11 cellular contexts compared by ENCODE assay signal in the genomic region with DNA sequence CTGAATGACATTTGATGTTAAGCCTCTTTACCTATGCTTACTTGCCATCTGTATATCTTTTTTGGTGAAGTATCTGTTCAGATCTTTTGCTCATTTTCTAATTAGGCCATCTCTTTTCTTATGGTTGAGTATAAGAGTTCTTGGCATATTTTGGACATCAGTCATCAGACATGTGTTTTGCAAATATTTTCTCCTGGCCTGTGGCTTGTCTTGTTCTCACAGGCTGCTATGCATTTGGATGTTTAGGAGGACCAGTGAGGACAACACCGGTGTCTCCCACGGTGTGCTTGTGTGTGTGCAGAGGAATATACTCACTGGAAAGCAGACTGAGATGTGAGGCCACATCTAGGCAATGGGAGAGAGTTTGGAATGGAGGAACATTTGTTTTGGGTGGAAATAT.
DNase-seq lines count a peak whose midpoint lies in the region; ATAC-seq, FAIRE-seq and TF ChIP-seq lines count a peak whose summit lies in the region.
"Had no signal": no experiment of that assay in that cellular context is flagged by ENCODE, and none has a peak within 500 bp of the region (broad histone marks: within the 10 kb centered on the region; RNA-seq: fewer than 3 reads in every experiment).

No MANE protein-coding gene starts in this region.

- no peak for ATAC-seq in naive thymus-derived CD8-positive, alpha-beta T cell
- ATAC-seq in GM19455 (IDR thresholded peaks at IDR 0.05; ENCODE audit: unreplicated experiment): no peak

- H3K27me3 ChIP-seq in CD4-positive, alpha-beta memory T cell (ENCODE audit: insufficient read depth, low read length): no peaks in the 10 kb centered on the region
- H3K27me3 ChIP-seq in bronchial epithelial cell (ENCODE audit: control insufficient read depth, insufficient read depth, low read length): no peaks in the 10 kb centered on the region

- POLR2A ChIA-PET in CD4-positive, alpha-beta memory T cell (lab: Charles Lee; ENCODE audit: partially characterized antibody): interaction anchor here (1.4 to 1.6 kb wide), 2 partner anchors 18 to 37 kb away, joined by 7 to 11 read pairs; no protein-coding TSS in a partner anchor
- POLR2A ChIA-PET in naive thymus-derived CD8-positive, alpha-beta T cell (lab: Charles Lee): interaction anchor here (1.2 to 2.4 kb wide), 3 partner anchors 18 to 88 kb away, joined by 3 to 16 read pairs (median 7); a partner anchor contains a TSS

- H3K36me3 ChIP-seq in CD4-positive, alpha-beta memory T cell (ENCODE audit: insufficient read depth, low read length): no peaks in the 10 kb centered on the region
- no peaks in the 10 kb centered on the region for H3K36me3 ChIP-seq in bronchial epithelial cell (ENCODE audit: control insufficient read depth, insufficient read depth, low read length)

- H3K4me3 ChIP-seq in CD4-positive, alpha-beta memory T cell (ENCODE audit: low read length in 2 of 2): no peak overlapping the region
- H3K4me3 ChIP-seq in bronchial epithelial cell (ENCODE audit: low read depth, low read length): no peak overlapping the region

- CTCF ChIA-PET in CD4-positive, alpha-beta memory T cell (lab: Charles Lee; ENCODE audit: partially characterized antibody): interaction anchor here (0.9 to 9.7 kb wide), 4 partner anchors 10 to 88 kb away, joined by 3 to 73 read pairs (median 8); no protein-coding TSS in a partner anchor

- H3K4me3 Mint-ChIP-seq in CD4-positive, alpha-beta memory T cell: peak overlapping the region in 5 of 8 donors; percentile 3 to 69 (median 52)
- H3K4me3 Mint-ChIP-seq in naive thymus-derived CD8-positive, alpha-beta T cell: peak overlapping the region in 9 of 10 donors; percentile 39 to 70 (median 62)

- peak overlapping the region; percentile 64 to 85 (median 72) for H3K27ac Mint-ChIP-seq in CD4-positive, alpha-beta memory T cell
- peak overlapping the region; percentile 45 to 92 (median 82) for H3K27ac Mint-ChIP-seq in naive thymus-derived CD8-positive, alpha-beta T cell

- H3K27me3 Mint-ChIP-seq in CD4-positive, alpha-beta memory T cell: no peaks in the 10 kb centered on the region
- no peaks in the 10 kb centered on the region for H3K27me3 Mint-ChIP-seq in naive thymus-derived CD8-positive, alpha-beta T cell

- H3K9me3 Mint-ChIP-seq in CD4-positive, alpha-beta memory T cell: peaks cover 0 to 2% (median 0%) of the 10 kb centered on the region in 8 donors
- H3K9me3 Mint-ChIP-seq in naive thymus-derived CD8-positive, alpha-beta T cell: no peaks in the 10 kb centered on the region

- no peak for FAIRE-seq in bronchial epithelial cell (lab: Jason Lieb, UNC)
- FAIRE-seq: G401.6, HepG2 had no signal

- H3K27ac ChIP-seq in CD4-positive, alpha-beta memory T cell (ENCODE audit: low read depth, low read length): no peak overlapping the region

- peaks cover 34% of the 10 kb centered on the region for H3K4me1 ChIP-seq in CD4-positive, alpha-beta memory T cell (ENCODE audit: insufficient read depth, low read length)

- peaks cover 33 to 39% (median 37%) of the 10 kb centered on the region in 4 donors for H3K4me1 Mint-ChIP-seq in CD4-positive, alpha-beta memory T cell
- peaks cover 22 to 69% (median 42%) of the 10 kb centered on the region in 4 donors for H3K4me1 Mint-ChIP-seq in naive thymus-derived CD8-positive, alpha-beta T cell

- no peaks in the 10 kb centered on the region for H3K9me3 ChIP-seq in CD4-positive, alpha-beta memory T cell (ENCODE audit: control insufficient read depth in 1 of 2, low read length in 2 of 2)

- no peak for TF ChIP-seq CTCF in bronchial epithelial cell (IDR thresholded peaks at IDR 0.05; ENCODE audit: insufficient read depth, low read length, severe bottlenecking)

- intact Hi-C loops in CD4-positive, alpha-beta memory T cell (cut with micrococcal nuclease): loop anchor here (5.0 kb wide), 2 partner anchors 36 to 86 kb away; a partner anchor contains a TSS

- DNase-seq in CD4-positive, alpha-beta memory T cell: no peak
- DNase-seq in LHCN-M2 (ENCODE audit: low read depth) (peak; percentile 83), bronchial epithelial cell (ENCODE audit: low read depth) (peak; percentile 55), OCI-M1 (lab: John Stamatoyannopoulos, UW) (no peak), NCI-H2196 (lab: John Stamatoyannopoulos, UW; ENCODE audit: unreplicated experiment) (no peak), SHP77 (lab: John Stamatoyannopoulos, UW) (no peak)
- DNase-seq in naive thymus-derived CD8-positive, alpha-beta T cell: no peak
- DNase-seq: NCI-H345 had no signal

- no peaks in the 10 kb centered on the region for H3K36me3 Mint-ChIP-seq in CD4-positive, alpha-beta memory T cell
- H3K36me3 Mint-ChIP-seq in naive thymus-derived CD8-positive, alpha-beta T cell: no peaks in the 10 kb centered on the region

Comparison
In these comparisons a context has a peak if more than half of its experiments do, and no peak if none do; other contexts are left out.
1. DNase-seq: peak in LHCN-M2 (single experiment) and bronchial epithelial cell (single experiment); none in CD4-positive, alpha-beta memory T cell (0 of 5), naive thymus-derived CD8-positive, alpha-beta T cell (0 of 10), OCI-M1 (single experiment), NCI-H2196 (single experiment) and SHP77 (0 of 2).